ENCODE assay signal across 10 cellular contexts in genomic region chr6:127458817-127459216, GRCh38. TPM values are rescaled to one million over a fixed set of nuclear protein-coding genes. Genes with fewer than 3 reads are reported as not detected.
DNase-seq lines count a peak whose midpoint lies in the region; ATAC-seq and TF ChIP-seq lines count a peak whose summit lies in the region.
"Had no signal": no experiment of that assay in that cellular context is flagged by ENCODE, and none has a peak within 500 bp of the region (broad histone marks: within the 10 kb centered on the region; RNA-seq: fewer than 3 reads in every experiment).

No MANE protein-coding gene starts in this region.

- H4K20me1 ChIP-seq in GM23248 (ENCODE audit: insufficient read depth), result no peaks in the 10 kb centered on the region

- no peaks in the 10 kb centered on the region for H3K79me2 ChIP-seq in GM23248 (ENCODE audit: insufficient read depth)

- TF ChIP-seq CTCF in WTC11 (IDR thresholded peaks at IDR 0.05), result no peak

- in situ Hi-C loops in GM23248 (cut with MboI), result no loop called here

- H3K9ac ChIP-seq in GM23248, result peak overlapping the region; percentile 57

- H3K27me3 Mint-ChIP-seq in WTC11 (ENCODE audit: low read depth), result no peaks in the 10 kb centered on the region

- peaks cover 31% of the 10 kb centered on the region for H3F3A ChIP-seq in GM23248 (ENCODE audit: insufficient read depth)

- H3K9me3 ChIP-seq in GM23248 (ENCODE audit: low read depth), result no peaks in the 10 kb centered on the region
- no peaks in the 10 kb centered on the region for H3K9me3 ChIP-seq in effector memory CD4-positive, alpha-beta T cell (ENCODE audit: control insufficient read depth, low read length)

- no peaks in the 10 kb centered on the region for H3K27me3 ChIP-seq in GM23248 (replicated peaks; ENCODE audit: insufficient read depth)
- no peaks in the 10 kb centered on the region for H3K27me3 ChIP-seq in effector memory CD4-positive, alpha-beta T cell (replicated peaks; ENCODE audit: control insufficient read depth, insufficient read depth, low read length, poor library complexity, severe bottlenecking)

- H3K36me3 Mint-ChIP-seq in WTC11, result no peaks in the 10 kb centered on the region
- H3K36me3 Mint-ChIP-seq: activated naive CD8-positive, alpha-beta T cell treated with anti-CD3 and anti-CD28 coated beads for 36 hours had no signal

- CTCF ChIA-PET in WTC11 (lab: Charles Lee), result interaction anchor here (0.9 to 4.6 kb wide), 8 partner anchors 18 to 272 kb away, joined by 3 to 55 read pairs (median 6); partner anchors contain the start of genes MTCL3 and RNF146

- POLR2A ChIA-PET in WTC11 (lab: Charles Lee), result interaction anchor here (1.7 kb wide), 1 partner anchor 56 kb away, joined by 10 read pairs; no protein-coding TSS in a partner anchor

- peak overlapping the region; percentile 67 for H3K27ac ChIP-seq in GM23248
- no peak overlapping the region for H3K27ac ChIP-seq in effector memory CD4-positive, alpha-beta T cell (ENCODE audit: insufficient read depth, low read length, poor library complexity, severe bottlenecking)

- no peaks in the 10 kb centered on the region for H3K9me3 Mint-ChIP-seq in WTC11
- H3K9me3 Mint-ChIP-seq: activated naive CD8-positive, alpha-beta T cell treated with anti-CD3 and anti-CD28 coated beads for 36 hours had no signal

- H2AFZ ChIP-seq in GM23248, result peak overlapping the region; percentile 64

- ATAC-seq in WTC11 (peak; percentile 31), left ventricle myocardium superior (peak; percentile 90), GM18867 (IDR thresholded peaks at IDR 0.05; ENCODE audit: unreplicated experiment) (no peak)

- peak; percentile 86 for DNase-seq in GM23248
- DNase-seq in WTC11 (ENCODE audit: low spot score), result no peak
- no peak for DNase-seq in left ventricle myocardium superior
- peak; percentile 67 for DNase-seq in skeletal muscle cell (ENCODE audit: low read depth)
- DNase-seq in effector memory CD4-positive, alpha-beta T cell, result no peak
- no peak for DNase-seq in stimulated activated CD4-positive, alpha-beta T cell treated with anti-CD3 and anti-CD28 coated beads, Interleukin-4, amount 100 ng/mL, for 4 hours
- DNase-seq in iPS-NIHi11 (ENCODE audit: low spot score), result no peak
- DNase-seq: activated naive CD8-positive, alpha-beta T cell treated with anti-CD3 and anti-CD28 coated beads for 36 hours; NCI-H1048 had no signal

- peak overlapping the region; percentile 61 for H3K27ac Mint-ChIP-seq in WTC11
- H3K27ac Mint-ChIP-seq: activated naive CD8-positive, alpha-beta T cell treated with anti-CD3 and anti-CD28 coated beads for 36 hours had no signal

- H3K36me3 ChIP-seq in GM23248 (ENCODE audit: low read depth), result no peaks in the 10 kb centered on the region
- no peaks in the 10 kb centered on the region for H3K36me3 ChIP-seq in effector memory CD4-positive, alpha-beta T cell (ENCODE audit: control insufficient read depth, insufficient read depth, low read length)

- peaks cover 51% of the 10 kb centered on the region for H3K4me1 Mint-ChIP-seq in WTC11

- intact Hi-C loops in left ventricle myocardium superior (cut with micrococcal nuclease), result no loop called here

- 8 to 12% methylated on average over 4 of the region's 4 CpGs for WGBS in GM23248 (ENCODE audit: low coverage in 1 of 2, low lambda C conversion rate in 2 of 2, missing lambda C conversion rate in 2 of 2), 2 experiments

- H3K4me1 ChIP-seq in GM23248 (ENCODE audit: insufficient read depth), result peaks cover 32% of the 10 kb centered on the region
- H3K4me1 ChIP-seq in effector memory CD4-positive, alpha-beta T cell (ENCODE audit: control insufficient read depth, insufficient read depth, low read length, poor library complexity, severe bottlenecking), result no peaks in the 10 kb centered on the region

- H3K4me3 ChIP-seq in GM23248 (peak overlapping the region; percentile 32), skeletal muscle cell (ENCODE audit: low read depth, low read length) (peak overlapping the region; percentile 27)
- H3K4me3 ChIP-seq in effector memory CD4-positive, alpha-beta T cell (ENCODE audit: insufficient read depth, low read depth, low read length, poor library complexity, severe bottlenecking), result no peak overlapping the region

- peak overlapping the region; percentile 18 for H3K4me3 Mint-ChIP-seq in WTC11
- H3K4me3 Mint-ChIP-seq: activated naive CD8-positive, alpha-beta T cell treated with anti-CD3 and anti-CD28 coated beads for 36 hours had no signal

- peak overlapping the region; percentile 70 for H3K4me2 ChIP-seq in GM23248 (ENCODE audit: unreplicated experiment)

- H3K9me2 ChIP-seq in GM23248 (ENCODE audit: insufficient read depth), result no peaks in the 10 kb centered on the region

TF ChIP-seq in WTC11, 78 proteins besides CTCF, POLR2A, EP300 and RAD21:
- TF ChIP-seq RORB (CRISPR knock-in tag; IDR thresholded peaks at IDR 0.05), result no peak

RNA-seq across cellular contexts. Expression of gene KIAA0408, which starts 0.4 kb away (rescaled TPM):
- 1.4 and 3.2 TPM in 2 replicates for total RNA-seq in GM23248 (2014; rRNA removed; shearing (Covaris generic))
- 0.39 and 1.1 TPM in 2 replicates for polyA plus RNA-seq in GM23248 (2016; fragmentation: Nextera tagmentation; extraction: Ambion mirVana)
- total RNA-seq in WTC11 (2021) (7.5 to 12.2 TPM (median 9.1 TPM) in 3 replicates), left ventricle myocardium superior (2.4 TPM)

Comparison
In these comparisons a context has a peak if more than half of its experiments do, and no peak if none do; other contexts are left out.
1. DNase-seq: peak in GM23248 (single experiment) and skeletal muscle cell (single experiment); none in WTC11 (single experiment), left ventricle myocardium superior (single experiment), effector memory CD4-positive, alpha-beta T cell (0 of 3), stimulated activated CD4-positive, alpha-beta T cell treated with anti-CD3 and anti-CD28 coated beads, Interleukin-4, amount 100 ng/mL, for 4 hours (0 of 2) and iPS-NIHi11 (single experiment).